1 cellular context compared by ENCODE assay signal in genomic region chr12:120236124-120236398, GRCh38.
TF ChIP-seq lines count a peak whose summit lies in the region.

No MANE protein-coding gene starts in this region.

TF ChIP-seq in H1, 55 proteins besides CTCF, POLR2A, EP300 and RAD21:
- no peak for TF ChIP-seq POU5F1 (IDR thresholded peaks at IDR 0.05; ENCODE audit: low read depth, low read length)
- TF ChIP-seq CBX5 (IDR thresholded peaks at IDR 0.05; ENCODE audit: low read depth, low read length) = no peak
- no peak for TF ChIP-seq SIN3A (conservative IDR thresholded peaks at IDR 0.05 in 1 of 2, IDR thresholded peaks at IDR 0.05 in 1 of 2; ENCODE audit: low read depth in 1 of 2, low read length in 2 of 2)
- TF ChIP-seq TBP (IDR thresholded peaks at IDR 0.05; ENCODE audit: low read depth, low read length) = no peak
TF ChIP-seq in H1: peak in this region for 0.
